Comparison of ENCODE assay signal across 20 cellular contexts in genomic region chr3:125236331-125236903, GRCh38. TPM values are rescaled to one million over a fixed set of nuclear protein-coding genes. Genes with fewer than 3 reads are reported as not detected.
A peak's percentile ranks its signal among the peaks of the same experiment; 100 is the strongest.
DNase-seq lines count a peak whose midpoint lies in the region; ATAC-seq and TF ChIP-seq lines count a peak whose summit lies in the region.
"Had no signal": no experiment of that assay in that cellular context is flagged by ENCODE, and none has a peak within 500 bp of the region (broad histone marks: within the 10 kb centered on the region; RNA-seq: fewer than 3 reads in every experiment).

No MANE protein-coding gene starts in this region.

- H2BK120ac ChIP-seq in IMR-90 (ENCODE audit: low read depth, low read length): no peak overlapping the region

- peaks cover 7% of the 10 kb centered on the region for H3K4me1 ChIP-seq in IMR-90 (ENCODE audit: control insufficient read depth, insufficient read depth, low read length)
- peaks cover 24% of the 10 kb centered on the region for H3K4me1 ChIP-seq in adipocyte (ENCODE audit: control insufficient read depth, insufficient read depth, low read length)
- H3K4me1 ChIP-seq: ascending aorta, psoas muscle had no signal

- POLR2A ChIA-PET in IMR-90 (lab: Charles Lee; ENCODE audit: unreplicated experiment): interaction anchor here (0.7 kb wide), 1 partner anchor 82 kb away, joined by 3 read pairs; no protein-coding TSS in a partner anchor

- peak; percentile 30; the same call in 1 of the 2 replicates for ATAC-seq in IMR-90 (ENCODE audit: low read depth)
- ATAC-seq: psoas muscle had no signal

- BruUV-seq in IMR-90 (replicated peaks; lab: Mats Ljungman, UMichigan): no TSS peak

- no peak overlapping the region for H3K56ac ChIP-seq in IMR-90 (ENCODE audit: extremely low read depth, insufficient read depth, low read length)

- TF ChIP-seq CTCF in IMR-90 (conservative IDR thresholded peaks at IDR 0.05; ENCODE audit: low read depth, low read length) (no peak), fibroblast of villous mesenchyme (IDR thresholded peaks at IDR 0.05; ENCODE audit: insufficient read depth, low read depth, low read length) (no peak), retinal pigment epithelial cell (conservative IDR thresholded peaks at IDR 0.05; ENCODE audit: low read depth, low read length) (no peak)

- CTCF ChIA-PET in IMR-90 (lab: Yijun Ruan, JAX): interaction anchor here (1.2 kb wide), 1 partner anchor 10 kb away, joined by 4 read pairs; no protein-coding TSS in a partner anchor

- dilution Hi-C loops in IMR-90 (cut with HindIII; ENCODE audit: low sequenced_read_pairs, unreplicated experiment): no loop called here

- H3K4me3 ChIP-seq in IMR-90 (ENCODE audit: insufficient read depth, low read depth, low read length) (no peak overlapping the region), adipocyte (ENCODE audit: low read length) (no peak overlapping the region), fibroblast of villous mesenchyme (ENCODE audit: low read depth, low read length) (no peak overlapping the region), retinal pigment epithelial cell (ENCODE audit: low read length) (no peak overlapping the region)
- H3K4me3 ChIP-seq: ascending aorta, coronary artery, MG63, psoas muscle, stomach had no signal

- no peak overlapping the region for H2AFZ ChIP-seq in IMR-90 (replicated peaks; ENCODE audit: low read length, poor library complexity)

- no peak overlapping the region for H2BK15ac ChIP-seq in IMR-90 (ENCODE audit: low read depth, low read length)

- no peak overlapping the region for H3K23ac ChIP-seq in IMR-90 (ENCODE audit: low read depth, low read length)

- no peak for TF ChIP-seq RAD21 in IMR-90 (IDR thresholded peaks at IDR 0.05; ENCODE audit: low read length)

- H3K27ac ChIP-seq in IMR-90 (ENCODE audit: insufficient read depth, low read length): peak overlapping the region; percentile 14; the same call in 1 of the 2 replicates
- H3K27ac ChIP-seq: coronary artery, psoas muscle, stomach had no signal

- no peak overlapping the region; the same call in 1 of the 2 replicates for H2AK5ac ChIP-seq in IMR-90 (ENCODE audit: low read depth, low read length)

- TF ChIP-seq POLR2A in IMR-90 (IDR thresholded peaks at IDR 0.05; ENCODE audit: low read depth, low read length): no peak

- DNase-seq in IMR-90: no peak
- DNase-seq in adipocyte (ENCODE audit: low read depth): peak; percentile 62
- DNase-seq in fibroblast of villous mesenchyme (ENCODE audit: low read depth): peak; percentile 71
- peak; percentile 33 for DNase-seq in retinal pigment epithelial cell (ENCODE audit: low read depth)
- no peak for DNase-seq in stimulated activated CD4-positive, alpha-beta T cell treated with anti-CD3 and anti-CD28 coated beads, Interleukin-4, amount 100 ng/mL, for 4 hours
- no peak for DNase-seq in ecto neural progenitor cell (ENCODE audit: low spot score)
- DNase-seq in DMS53 treated with DMSO at 0.1 percent for 48 hours (lab: John Stamatoyannopoulos, UW; ENCODE audit: unreplicated experiment): no peak
- DNase-seq in NCI-H748 treated with DMSO at 0.1 percent for 48 hours (lab: John Stamatoyannopoulos, UW): no peak
- DNase-seq: activated CD4-positive, CD25-positive, alpha-beta regulatory T cell treated with anti-CD3 and anti-CD28 coated beads, Interleukin-2, amount 50 U/mL, for 72 hours; activated naive CD4-positive, alpha-beta T cell treated with anti-CD3 and anti-CD28 coated beads, Interleukin-2, amount 10 ng/mL, durations not matched to agents 7 days and 5 days; activated T-cell treated with anti-CD3 and anti-CD28 coated beads, Interleukin-2, amount 50 U/mL, for 24 hours; MG63; midbrain; NCI-H1694; NCI-H2227 treated with DMSO at 0.1 percent for 48 hours; psoas muscle; stomach; T-helper 9 cell had no signal

- no peak overlapping the region for H2BK20ac ChIP-seq in IMR-90 (ENCODE audit: low read depth, low read length)

- H2AK9ac ChIP-seq in IMR-90 (replicated peaks; ENCODE audit: low read depth, low read length, poor library complexity): no peak overlapping the region

- H3K9me3 ChIP-seq in IMR-90 (ENCODE audit: control insufficient read depth, insufficient read depth, low read length) (no peaks in the 10 kb centered on the region), adipocyte (ENCODE audit: control insufficient read depth, low read length) (no peaks in the 10 kb centered on the region)
- H3K9me3 ChIP-seq: ascending aorta, MG63, psoas muscle, stomach had no signal

- H2BK5ac ChIP-seq in IMR-90 (ENCODE audit: low read depth, low read length, poor library complexity, severe bottlenecking): peak overlapping the region; percentile 35

- H3K79me1 ChIP-seq in IMR-90 (ENCODE audit: low read depth in 1 of 2, low read length in 2 of 2): peaks cover 23 to 35% of the 10 kb centered on the region in 2 experiments

- no peak overlapping the region for H3K4ac ChIP-seq in IMR-90 (ENCODE audit: low read depth, low read length)

- intact Hi-C loops in IMR-90 (cut with micrococcal nuclease): loop anchor here (10.0 kb wide), 1 partner anchor 198 kb away; no protein-coding TSS in a partner anchor

- no peak overlapping the region for H4K91ac ChIP-seq in IMR-90 (ENCODE audit: insufficient read depth, low read depth, low read length)

- H4K8ac ChIP-seq in IMR-90 (ENCODE audit: low read depth in 2 of 2, low read length in 2 of 2): no peak overlapping the region

- H3K9ac ChIP-seq in IMR-90 (ENCODE audit: low read depth, low read length) (no peak overlapping the region), adipocyte (ENCODE audit: low read length) (no peak overlapping the region)

- H3K14ac ChIP-seq in IMR-90 (replicated peaks; ENCODE audit: low read depth, low read length): 0 out of 2 replicates have a peak overlapping the region, but pooled peaks have one; percentile 63

- in situ Hi-C loops in IMR-90 (cut with MboI; ENCODE audit: low sequenced_read_pairs): no loop called here

- H3K36me3 ChIP-seq in IMR-90 (ENCODE audit: control insufficient read depth, insufficient read depth, low read length): peaks cover 9% of the 10 kb centered on the region
- H3K36me3 ChIP-seq in adipocyte (ENCODE audit: control insufficient read depth, insufficient read depth, low read length, severe bottlenecking): peaks cover 15% of the 10 kb centered on the region

- 0 out of 2 replicates have a peak overlapping the region, but pooled peaks have one; percentile 4 for H3K18ac ChIP-seq in IMR-90 (ENCODE audit: low read depth, low read length)

- H4K5ac ChIP-seq in IMR-90 (ENCODE audit: low read depth, low read length): no peak overlapping the region

- WGBS in IMR-90 (ENCODE audit: extremely low coverage in 2 of 2, insufficient read length in 1 of 2), 2 experiments: 80% methylated on average over 4 of the region's 6 CpGs; no CpG with 5 or more reads in 1 of the 2 experiments

- peak overlapping the region; percentile 44 for H3K4me2 ChIP-seq in IMR-90 (ENCODE audit: low read depth, low read length)

- H3K9me1 ChIP-seq in IMR-90 (ENCODE audit: insufficient read depth, low read length): peaks cover 11% of the 10 kb centered on the region; the same call in 1 of the 2 replicates

- no peaks in the 10 kb centered on the region for H3K27me3 ChIP-seq in IMR-90 (ENCODE audit: control insufficient read depth, insufficient read depth, low read length)
- no peaks in the 10 kb centered on the region for H3K27me3 ChIP-seq in adipocyte (replicated peaks; ENCODE audit: control insufficient read depth, insufficient read depth, low read length)
- H3K27me3 ChIP-seq: ascending aorta, MG63, stomach had no signal

- peaks cover 6% of the 10 kb centered on the region; the same call in 1 of the 2 replicates for H4K20me1 ChIP-seq in IMR-90 (ENCODE audit: insufficient read depth, low read length)

TF ChIP-seq in IMR-90, 13 proteins besides CTCF, POLR2A, EP300 and RAD21:
- TF ChIP-seq RFX5 (IDR thresholded peaks at IDR 0.05; ENCODE audit: low read depth, low read length) (no peak), CHD1 (IDR thresholded peaks at IDR 0.05; ENCODE audit: low read depth, low read length) (no peak), NFE2L2 (IDR thresholded peaks at IDR 0.05; ENCODE audit: low read depth, low read length) (no peak), ELK1 (IDR thresholded peaks at IDR 0.05; ENCODE audit: borderline replicate concordance, low read depth, low read length) (no peak), MAZ (IDR thresholded peaks at IDR 0.05; ENCODE audit: borderline replicate concordance, low read depth, low read length) (no peak), MAFK (IDR thresholded peaks at IDR 0.05; ENCODE audit: low read depth, low read length) (no peak), SMC3 (IDR thresholded peaks at IDR 0.05; ENCODE audit: low read depth, low read length) (no peak), CEBPB (IDR thresholded peaks at IDR 0.05; ENCODE audit: low read depth, low read length) (no peak), RCOR1 (IDR thresholded peaks at IDR 0.05; ENCODE audit: insufficient replicate concordance, low read length) (no peak), FOS (IDR thresholded peaks at IDR 0.05; ENCODE audit: low read depth, low read length) (no peak), MXI1 (IDR thresholded peaks at IDR 0.05; ENCODE audit: borderline replicate concordance, low read depth, low read length) (no peak), USF2 (IDR thresholded peaks at IDR 0.05; ENCODE audit: low read depth, low read length) (no peak), BHLHE40 (IDR thresholded peaks at IDR 0.05; ENCODE audit: low read depth, low read length) (no peak)

RNA-seq across cellular contexts. Expression of gene SLC12A8, which starts 23.9 kb away (rescaled TPM):
- total RNA-seq in IMR-90 (2012; rRNA removed): 1.9 and 2.2 TPM in 2 replicates
- 3.5 and 4.3 TPM in 2 replicates for polyA plus RNA-seq in IMR-90 (2012; rRNA removed)
- polyA plus RNA-seq in IMR-90 (2012; cell fraction: cytosol; rRNA removed): 3.6 and 5.2 TPM in 2 replicates
- 10.1 and 12.4 TPM in 2 replicates for polyA plus RNA-seq in IMR-90 (2012; cell fraction: nucleus; rRNA removed; ENCODE audit: low replicate concordance)
- 33.2 and 37.6 TPM in 2 replicates for total RNA-seq in fibroblast of villous mesenchyme
- total RNA-seq: ascending aorta had no signal

Comparison
In these comparisons a context has a peak if more than half of its experiments do, and no peak if none do; other contexts are left out.
1. DNase-seq: peak in adipocyte (single experiment), fibroblast of villous mesenchyme (single experiment) and retinal pigment epithelial cell (single experiment); none in IMR-90 (single experiment), stimulated activated CD4-positive, alpha-beta T cell treated with anti-CD3 and anti-CD28 coated beads, Interleukin-4, amount 100 ng/mL, for 4 hours (0 of 2), ecto neural progenitor cell (single experiment), DMS53 treated with DMSO at 0.1 percent for 48 hours (single experiment) and NCI-H748 treated with DMSO at 0.1 percent for 48 hours (single experiment).
2. RNA of gene SLC12A8, which starts 23.9 kb away (total RNA-seq): 33.2 to 37.6 TPM in fibroblast of villous mesenchyme; 1.9 to 2.2 TPM in IMR-90; every median in the first group is over 10 times any median in the second.